Comparison of ENCODE assay signal across 29 cellular contexts in genomic region chr19:45460807-45461347, GRCh38. TPM values are rescaled to one million over a fixed set of nuclear protein-coding genes. Genes with fewer than 3 reads are reported as not detected.
"Had no signal": no experiment of that assay in that cellular context is flagged by ENCODE, and none has a peak within 500 bp of the region (broad histone marks: within the 10 kb centered on the region; RNA-seq: fewer than 3 reads in every experiment).

No MANE protein-coding gene starts in this region.

- H2AFZ ChIP-seq: hepatocyte had no signal

- H3K9me3 Mint-ChIP-seq: activated naive CD4-positive, alpha-beta T cell treated with anti-CD3 and anti-CD28 coated beads for 36 hours; activated naive CD8-positive, alpha-beta T cell treated with anti-CD3 and anti-CD28 coated beads for 36 hours; activated T-helper 1 cell treated with anti-CD3 and anti-CD28 coated beads, Interleukin-12 subunit alpha, Interleukin-12 subunit beta, Interleukin-2, Interleukin-4 antibody, amounts not matched to agents 30 ng/mL and 10 ng/mL and 1 ng/mL, durations not matched to agents 14 hours and 24 hours and 36 hours; nephron progenitor cell; type B pancreatic cell had no signal

- H3K9me3 ChIP-seq: adrenal gland, body of pancreas, colonic mucosa, gastroesophageal sphincter, pancreas, psoas muscle, right atrium auricular region, testis, uterus had no signal

- H3K4me3 Mint-ChIP-seq: activated naive CD4-positive, alpha-beta T cell treated with anti-CD3 and anti-CD28 coated beads for 36 hours; activated naive CD8-positive, alpha-beta T cell treated with anti-CD3 and anti-CD28 coated beads for 36 hours; activated T-helper 1 cell treated with anti-CD3 and anti-CD28 coated beads, Interleukin-12 subunit alpha, Interleukin-12 subunit beta, Interleukin-2, Interleukin-4 antibody, amounts not matched to agents 30 ng/mL and 10 ng/mL and 1 ng/mL, durations not matched to agents 14 hours and 24 hours and 36 hours; nephron progenitor cell; type B pancreatic cell had no signal

- H3K36me3 ChIP-seq: adrenal gland, colonic mucosa, gastroesophageal sphincter, pancreas, right atrium auricular region, uterus had no signal

- H3K4me2 ChIP-seq: hepatocyte had no signal

- H3K79me2 ChIP-seq: hepatocyte had no signal

- H3K4me3 ChIP-seq: adrenal gland, body of pancreas, colonic mucosa, gastroesophageal sphincter, hepatocyte, pancreas, psoas muscle, right atrium auricular region, testis, uterus had no signal

- H3K4me1 ChIP-seq: uterus had no signal

- H3K27ac ChIP-seq: adrenal gland, body of pancreas, colonic mucosa, gastroesophageal sphincter, hepatocyte, pancreas, psoas muscle, right atrium auricular region, testis, uterus had no signal

- H3K36me3 Mint-ChIP-seq: activated naive CD8-positive, alpha-beta T cell treated with anti-CD3 and anti-CD28 coated beads for 36 hours; type B pancreatic cell had no signal

- H3K27ac Mint-ChIP-seq: activated naive CD4-positive, alpha-beta T cell treated with anti-CD3 and anti-CD28 coated beads for 36 hours; activated naive CD8-positive, alpha-beta T cell treated with anti-CD3 and anti-CD28 coated beads for 36 hours; activated T-helper 1 cell treated with anti-CD3 and anti-CD28 coated beads, Interleukin-12 subunit alpha, Interleukin-12 subunit beta, Interleukin-2, Interleukin-4 antibody, amounts not matched to agents 30 ng/mL and 10 ng/mL and 1 ng/mL, durations not matched to agents 14 hours and 24 hours and 36 hours; nephron progenitor cell; type B pancreatic cell had no signal

- H3K27me3 ChIP-seq: adrenal gland, body of pancreas, colonic mucosa, gastroesophageal sphincter, hepatocyte, pancreas, right atrium auricular region, testis, uterus had no signal

- DNase-seq: activated CD4-positive, alpha-beta T cell treated with anti-CD3 and anti-CD28 coated beads for 4 hours; activated CD4-positive, alpha-beta T cell treated with anti-CD3 and anti-CD28 coated beads, Interleukin-2, amount 50 U/mL, for 4 hours; activated CD8-positive, alpha-beta memory T cell treated with anti-CD3 and anti-CD28 coated beads, Interleukin-2, amount 50 U/mL, for 4 hours; activated effector memory CD4-positive, alpha-beta T cell treated with anti-CD3 and anti-CD28 coated beads, Interleukin-2, amount 50 U/mL, for 16 hours; activated naive CD4-positive, alpha-beta T cell treated with anti-CD3 and anti-CD28 coated beads for 36 hours; activated naive CD8-positive, alpha-beta T cell treated with anti-CD3 and anti-CD28 coated beads for 36 hours; activated T-cell treated with anti-CD3 and anti-CD28 coated beads, Interleukin-2, amount 50 U/mL, for 1 hour; adrenal gland; aorta; body of pancreas; colonic mucosa; effector CD8-positive, alpha-beta T cell; left cardiac atrium; left ventricle myocardium superior; mammary epithelial cell; nephron progenitor cell; nucleus accumbens; psoas muscle; stimulated activated CD4-positive, alpha-beta T cell treated with anti-CD3 and anti-CD28 coated beads, Interleukin-15, amount 100 ng/mL, for 24 hours; stimulated activated CD4-positive, alpha-beta T cell treated with anti-CD3 and anti-CD28 coated beads, Interleukin-2, amount 100 ng/mL, for 24 hours; stimulated activated naive CD8-positive, alpha-beta T cell treated with anti-CD3 and anti-CD28 coated beads, Interleukin-15, Interleukin-2, amounts not matched to agents 100 U/mL and 50 U/mL, for 24 hours; testis; uterus had no signal

- ATAC-seq: body of pancreas; gastroesophageal sphincter; left cardiac atrium; left ventricle myocardium superior; pancreas; psoas muscle; stimulated activated naive CD8-positive, alpha-beta T cell treated with anti-CD3 and anti-CD28 coated beads, Interleukin-15, Interleukin-2, amounts not matched to agents 100 U/mL and 50 U/mL, for 24 hours had no signal

RNA-seq across cellular contexts. Expression of gene PPM1N, which starts 37.4 kb away (rescaled TPM):
- total RNA-seq: body of pancreas had no signal
